ENCODE assay signal across 16 cellular contexts in genomic region chr2:28025116-28025515, GRCh38.
DNase-seq lines count a peak whose midpoint lies in the region; ATAC-seq and TF ChIP-seq lines count a peak whose summit lies in the region.
"Had no signal": no experiment of that assay in that cellular context is flagged by ENCODE, and none has a peak within 500 bp of the region (broad histone marks: within the 10 kb centered on the region; RNA-seq: fewer than 3 reads in every experiment).

No MANE protein-coding gene starts in this region.

- peaks cover 10% of the 10 kb centered on the region for H3K36me3 Mint-ChIP-seq in chondrocyte (ENCODE audit: low read depth)
- H3K36me3 Mint-ChIP-seq in Calu3 (ENCODE audit: insufficient read depth, unreplicated experiment), result peaks cover 4% of the 10 kb centered on the region

- H3K36me3 ChIP-seq in IMR-90 (ENCODE audit: control insufficient read depth, insufficient read depth, low read length), result peaks cover 2% of the 10 kb centered on the region; the same call in 1 of the 2 replicates
- no peaks in the 10 kb centered on the region for H3K36me3 ChIP-seq in osteoblast (ENCODE audit: insufficient read depth, low read length)
- no peaks in the 10 kb centered on the region for H3K36me3 ChIP-seq in smooth muscle cell (ENCODE audit: low read depth)
- H3K36me3 ChIP-seq: HAP-1 had no signal

- no peak overlapping the region for H2AK5ac ChIP-seq in IMR-90 (ENCODE audit: low read depth, low read length)

- H2BK120ac ChIP-seq in IMR-90 (ENCODE audit: low read depth, low read length), result no peak overlapping the region

- no peaks in the 10 kb centered on the region for H3K9me1 ChIP-seq in IMR-90 (ENCODE audit: insufficient read depth, low read length)

- H3K56ac ChIP-seq in IMR-90 (ENCODE audit: extremely low read depth, insufficient read depth, low read length), result no peak overlapping the region

- H3K4me1 ChIP-seq in IMR-90 (ENCODE audit: control insufficient read depth, insufficient read depth, low read length), result no peaks in the 10 kb centered on the region
- H3K4me1 ChIP-seq in osteoblast (ENCODE audit: insufficient read depth, low read length), result peaks cover 6% of the 10 kb centered on the region
- no peaks in the 10 kb centered on the region for H3K4me1 ChIP-seq in smooth muscle cell (ENCODE audit: low read depth)
- H3K4me1 ChIP-seq: BE2C, HAP-1 had no signal

- peaks cover 30% of the 10 kb centered on the region for H3K4me1 Mint-ChIP-seq in chondrocyte (ENCODE audit: low read depth)
- H3K4me1 Mint-ChIP-seq in Calu3 (ENCODE audit: low read depth, unreplicated experiment), result no peaks in the 10 kb centered on the region

- H2BK5ac ChIP-seq in IMR-90 (ENCODE audit: low read depth, low read length, poor library complexity, severe bottlenecking), result no peak overlapping the region

- no peak overlapping the region for H4K8ac ChIP-seq in IMR-90 (ENCODE audit: low read depth in 2 of 2, low read length in 2 of 2)

- H3K27me3 ChIP-seq in IMR-90 (ENCODE audit: control insufficient read depth, insufficient read depth, low read length) (no peaks in the 10 kb centered on the region), osteoblast (ENCODE audit: insufficient read depth, low read length) (no peaks in the 10 kb centered on the region), smooth muscle cell (ENCODE audit: low read depth) (no peaks in the 10 kb centered on the region)
- H3K27me3 ChIP-seq: BE2C had no signal

- H4K91ac ChIP-seq in IMR-90 (ENCODE audit: insufficient read depth, low read depth, low read length), result no peak overlapping the region

- H3F3A ChIP-seq in smooth muscle cell (ENCODE audit: low read depth), result no peaks in the 10 kb centered on the region

- H3K4me3 Mint-ChIP-seq in chondrocyte (ENCODE audit: unreplicated experiment), result no peak overlapping the region
- H3K4me3 Mint-ChIP-seq in Calu3 (ENCODE audit: low read depth, unreplicated experiment), result no peak overlapping the region
- H3K4me3 Mint-ChIP-seq: CD4-positive, CD25-positive, alpha-beta regulatory T cell; CD8-positive, alpha-beta memory T cell had no signal

- H3K4me2 ChIP-seq in IMR-90 (ENCODE audit: low read depth, low read length), result no peak overlapping the region
- H3K4me2 ChIP-seq in osteoblast (ENCODE audit: insufficient read depth, low read length), result no peak overlapping the region
- peak overlapping the region; percentile 35 for H3K4me2 ChIP-seq in smooth muscle cell

- no TSS peak for BruUV-seq in IMR-90 (replicated peaks; lab: Mats Ljungman, UMichigan)
- BruUV-seq in Calu3 (replicated peaks; lab: Mats Ljungman, UMichigan), result no TSS peak

- peaks cover 5% of the 10 kb centered on the region for H3K9me3 Mint-ChIP-seq in chondrocyte (ENCODE audit: low read depth)
- no peaks in the 10 kb centered on the region for H3K9me3 Mint-ChIP-seq in Calu3 (ENCODE audit: low read depth, unreplicated experiment)
- H3K9me3 Mint-ChIP-seq: CD4-positive, CD25-positive, alpha-beta regulatory T cell had no signal

- H3K4me3 ChIP-seq in IMR-90 (ENCODE audit: insufficient read depth, low read depth, low read length) (no peak overlapping the region), osteoblast (ENCODE audit: insufficient read depth, low read length) (no peak overlapping the region), smooth muscle cell (no peak overlapping the region)
- H3K4me3 ChIP-seq: GM23248, HAP-1 had no signal

- TF ChIP-seq RAD21 in IMR-90 (IDR thresholded peaks at IDR 0.05; ENCODE audit: low read length), result no peak

- no peak overlapping the region for H2AK9ac ChIP-seq in IMR-90 (replicated peaks; ENCODE audit: low read depth, low read length, poor library complexity)

- no CpG with 5 or more reads among the region's 4 CpGs for WGBS in IMR-90 (ENCODE audit: extremely low coverage in 2 of 2, insufficient read length in 1 of 2), 2 experiments
- WGBS in smooth muscle cell (ENCODE audit: low lambda C conversion rate), result 61% methylated on average over 4 of the region's 4 CpGs

- in situ Hi-C loops in IMR-90 (cut with MboI; ENCODE audit: low sequenced_read_pairs), result no loop called here

- TF ChIP-seq POLR2A in IMR-90 (IDR thresholded peaks at IDR 0.05; ENCODE audit: low read depth, low read length), result no peak

- TF ChIP-seq CTCF in IMR-90 (conservative IDR thresholded peaks at IDR 0.05; ENCODE audit: low read depth, low read length) (no peak), chondrocyte (IDR thresholded peaks at IDR 0.05) (no peak), osteoblast (IDR thresholded peaks at IDR 0.05; ENCODE audit: extremely low read depth, low read depth, low read length) (no peak), smooth muscle cell (IDR thresholded peaks at IDR 0.05; ENCODE audit: borderline replicate concordance, insufficient read depth, poor library complexity, severe bottlenecking) (no peak), Calu3 (IDR thresholded peaks at IDR 0.05; ENCODE audit: unreplicated experiment) (no peak)

- no peak for ATAC-seq in IMR-90 (ENCODE audit: low read depth)
- ATAC-seq: HepG2 had no signal

- no peak overlapping the region for H4K5ac ChIP-seq in IMR-90 (ENCODE audit: low read depth, low read length)

- H3K23ac ChIP-seq in IMR-90 (ENCODE audit: low read depth, low read length), result no peak overlapping the region

- H3K27ac Mint-ChIP-seq in chondrocyte (ENCODE audit: unreplicated experiment), result peak overlapping the region; percentile 32
- no peak overlapping the region for H3K27ac Mint-ChIP-seq in Calu3 (ENCODE audit: unreplicated experiment)
- H3K27ac Mint-ChIP-seq: CD8-positive, alpha-beta memory T cell had no signal

- H3K9me3 ChIP-seq in IMR-90 (ENCODE audit: control insufficient read depth, insufficient read depth, low read length) (no peaks in the 10 kb centered on the region), osteoblast (ENCODE audit: low read depth, low read length) (no peaks in the 10 kb centered on the region), smooth muscle cell (replicated peaks; ENCODE audit: low read depth) (no peaks in the 10 kb centered on the region)
- H3K9me3 ChIP-seq: HAP-1 had no signal

- H3K79me2 ChIP-seq in osteoblast (ENCODE audit: insufficient read depth, low read length) (no peaks in the 10 kb centered on the region), smooth muscle cell (ENCODE audit: low read depth) (no peaks in the 10 kb centered on the region)

- H4K20me1 ChIP-seq in IMR-90 (ENCODE audit: insufficient read depth, low read length), result no peaks in the 10 kb centered on the region
- no peaks in the 10 kb centered on the region for H4K20me1 ChIP-seq in osteoblast (ENCODE audit: insufficient read depth, low read length)
- no peaks in the 10 kb centered on the region for H4K20me1 ChIP-seq in smooth muscle cell (ENCODE audit: low read depth)

- no peak overlapping the region for H3K14ac ChIP-seq in IMR-90 (replicated peaks; ENCODE audit: low read depth, low read length)

- CTCF ChIA-PET in IMR-90 (lab: Yijun Ruan, JAX) (no interaction called here), Calu3 (lab: Charles Lee) (interaction anchor here (0.6 kb wide), 1 partner anchor 31 kb away, joined by 7 read pairs; no protein-coding TSS in a partner anchor)

- intact Hi-C loops in IMR-90 (cut with micrococcal nuclease), result no loop called here
- intact Hi-C loops in Calu3 (cut with micrococcal nuclease; ENCODE audit: unreplicated experiment), result no loop called here

- POLR2A ChIA-PET in IMR-90 (lab: Charles Lee; ENCODE audit: unreplicated experiment), result interaction anchor here (0.6 kb wide), 1 partner anchor 28 kb away, joined by 7 read pairs; no protein-coding TSS in a partner anchor

- H3K9ac ChIP-seq in IMR-90 (ENCODE audit: low read depth, low read length) (no peak overlapping the region), smooth muscle cell (ENCODE audit: low read depth) (no peak overlapping the region)
- H3K9ac ChIP-seq: GM23248 had no signal

- no peak overlapping the region for H2AFZ ChIP-seq in IMR-90 (replicated peaks; ENCODE audit: low read length, poor library complexity)
- no peak overlapping the region for H2AFZ ChIP-seq in osteoblast (ENCODE audit: low read length)
- no peak overlapping the region for H2AFZ ChIP-seq in smooth muscle cell (ENCODE audit: low read depth)
- H2AFZ ChIP-seq: GM23248 had no signal

- no peak overlapping the region for H3K4ac ChIP-seq in IMR-90 (ENCODE audit: low read depth, low read length)

- H3K27ac ChIP-seq in IMR-90 (ENCODE audit: insufficient read depth, low read length) (no peak overlapping the region), osteoblast (ENCODE audit: low read depth, low read length) (peak overlapping the region; percentile 18), smooth muscle cell (ENCODE audit: low read depth) (peak overlapping the region; percentile 52)
- H3K27ac ChIP-seq: GM23248 had no signal

- H3K18ac ChIP-seq in IMR-90 (ENCODE audit: low read depth, low read length), result no peak overlapping the region

- DNase-seq in IMR-90 (peak; percentile 24), chondrocyte (ENCODE audit: low spot score) (no peak), osteoblast (ENCODE audit: insufficient read length, low spot score, missing footprints) (no peak), smooth muscle cell (lab: John Stamatoyannopoulos, UW; ENCODE audit: unreplicated experiment) (no peak), Calu3 (no peak), NCI-H1092 treated with DMSO at 0.1 percent for 48 hours (lab: John Stamatoyannopoulos, UW) (no peak), anterior cingulate cortex (lab: John Stamatoyannopoulos, UW) (no peak)
- DNase-seq: BE2C; C1 segment of cervical spinal cord; CD4-positive, CD25-positive, alpha-beta regulatory T cell; CD8-positive, alpha-beta memory T cell; COR-L47; GDM1; GM23248 had no signal

- H3K79me1 ChIP-seq in IMR-90 (ENCODE audit: low read depth in 1 of 2, low read length in 2 of 2), result peaks cover 0 to 3% of the 10 kb centered on the region in 2 experiments; a peak in 1 of 4 replicates

- H3K27me3 Mint-ChIP-seq in chondrocyte (ENCODE audit: low read depth), result no peaks in the 10 kb centered on the region
- no peaks in the 10 kb centered on the region for H3K27me3 Mint-ChIP-seq in Calu3 (ENCODE audit: unreplicated experiment)
- H3K27me3 Mint-ChIP-seq: CD4-positive, CD25-positive, alpha-beta regulatory T cell; CD8-positive, alpha-beta memory T cell had no signal

- no peak overlapping the region for H2BK15ac ChIP-seq in IMR-90 (ENCODE audit: low read depth, low read length)

- H2BK20ac ChIP-seq in IMR-90 (ENCODE audit: low read depth, low read length), result no peak overlapping the region

- dilution Hi-C loops in IMR-90 (cut with HindIII; ENCODE audit: low sequenced_read_pairs, unreplicated experiment), result no loop called here

TF ChIP-seq in IMR-90, 13 proteins besides CTCF, POLR2A, EP300 and RAD21:
- TF ChIP-seq BHLHE40 (IDR thresholded peaks at IDR 0.05; ENCODE audit: low read depth, low read length) (no peak), FOS (IDR thresholded peaks at IDR 0.05; ENCODE audit: low read depth, low read length) (no peak)
- TF ChIP-seq, protein P1, sequence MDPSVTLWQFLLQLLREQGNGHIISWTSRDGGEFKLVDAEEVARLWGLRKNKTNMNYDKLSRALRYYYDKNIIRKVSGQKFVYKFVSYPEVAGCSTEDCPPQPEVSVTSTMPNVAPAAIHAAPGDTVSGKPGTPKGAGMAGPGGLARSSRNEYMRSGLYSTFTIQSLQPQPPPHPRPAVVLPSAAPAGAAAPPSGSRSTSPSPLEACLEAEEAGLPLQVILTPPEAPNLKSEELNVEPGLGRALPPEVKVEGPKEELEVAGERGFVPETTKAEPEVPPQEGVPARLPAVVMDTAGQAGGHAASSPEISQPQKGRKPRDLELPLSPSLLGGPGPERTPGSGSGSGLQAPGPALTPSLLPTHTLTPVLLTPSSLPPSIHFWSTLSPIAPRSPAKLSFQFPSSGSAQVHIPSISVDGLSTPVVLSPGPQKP (IDR thresholded peaks at IDR 0.05; ENCODE audit: borderline replicate concordance, low read depth, low read length), result no peak
